In genomic region chr16:69423189-69423588, GRCh38 we compare ENCODE assay signal across 12 cellular contexts. TPM values are rescaled to one million over a fixed set of nuclear protein-coding genes. Genes with fewer than 3 reads are reported as not detected.
DNase-seq lines count a peak whose midpoint lies in the region; ATAC-seq and TF ChIP-seq lines count a peak whose summit lies in the region.
"Had no signal": no experiment of that assay in that cellular context is flagged by ENCODE, and none has a peak within 500 bp of the region (broad histone marks: within the 10 kb centered on the region; RNA-seq: fewer than 3 reads in every experiment).

No MANE protein-coding gene starts in this region.

- peaks cover 24% of the 10 kb centered on the region for H3K4me1 Mint-ChIP-seq in activated T-cell treated with anti-CD3 and anti-CD28 coated beads, Interleukin-2, amount 50 U/mL, for 4 hours (ENCODE audit: low read depth)
- H3K4me1 Mint-ChIP-seq in IgD-negative memory B cell (peaks cover 7 to 18% (median 14%) of the 10 kb centered on the region in 3 donors), brain (peaks cover 40% of the 10 kb centered on the region), progenitor cell of endocrine pancreas (ENCODE audit: low read depth) (peaks cover 10% of the 10 kb centered on the region)

- H3K4me3 Mint-ChIP-seq in activated T-cell treated with anti-CD3 and anti-CD28 coated beads, Interleukin-2, amount 50 U/mL, for 4 hours = peak overlapping the region; percentile 67
- peak overlapping the region; percentile 6 to 80 (median 36) for H3K4me3 Mint-ChIP-seq in IgD-negative memory B cell
- H3K4me3 Mint-ChIP-seq in brain = peak overlapping the region; percentile 74 to 97 (median 90)
- H3K4me3 Mint-ChIP-seq in progenitor cell of endocrine pancreas (ENCODE audit: low read depth) = peak overlapping the region; percentile 7

- H3K27me3 Mint-ChIP-seq in activated T-cell treated with anti-CD3 and anti-CD28 coated beads, Interleukin-2, amount 50 U/mL, for 4 hours (ENCODE audit: low read depth) = no peaks in the 10 kb centered on the region
- no peaks in the 10 kb centered on the region for H3K27me3 Mint-ChIP-seq in IgD-negative memory B cell
- peaks cover 12% of the 10 kb centered on the region for H3K27me3 Mint-ChIP-seq in brain
- H3K27me3 Mint-ChIP-seq in progenitor cell of endocrine pancreas = no peaks in the 10 kb centered on the region

- no peaks in the 10 kb centered on the region for H3K9me3 Mint-ChIP-seq in activated T-cell treated with anti-CD3 and anti-CD28 coated beads, Interleukin-2, amount 50 U/mL, for 4 hours
- H3K9me3 Mint-ChIP-seq in IgD-negative memory B cell (no peaks in the 10 kb centered on the region), brain (peaks cover 0 to 6% (median 0%) of the 10 kb centered on the region in 5 experiments), progenitor cell of endocrine pancreas (ENCODE audit: low read depth) (no peaks in the 10 kb centered on the region)

- no peak for DNase-seq in activated T-cell treated with anti-CD3 and anti-CD28 coated beads, Interleukin-2, amount 50 U/mL, for 4 hours
- DNase-seq in activated T-cell treated with anti-CD3 and anti-CD28 coated beads, Interleukin-2, amount 50 U/mL, for 1 hour = no peak
- DNase-seq in progenitor cell of endocrine pancreas (ENCODE audit: low spot score, unreplicated experiment) (no peak), amygdala (lab: John Stamatoyannopoulos, UW) (no peak), dermis blood vessel endothelial cell (no peak)
- DNase-seq: activated CD4-positive, alpha-beta T cell treated with anti-CD3 and anti-CD28 coated beads, Interleukin-2, amount 50 U/mL, for 4 hours; GF-D8; mesendoderm; NCI-H1092 had no signal

- peaks cover 6% of the 10 kb centered on the region for H3K36me3 Mint-ChIP-seq in activated T-cell treated with anti-CD3 and anti-CD28 coated beads, Interleukin-2, amount 50 U/mL, for 4 hours (ENCODE audit: insufficient read depth)
- H3K36me3 Mint-ChIP-seq in IgD-negative memory B cell (peaks cover 2% of the 10 kb centered on the region), brain (peaks cover 22% of the 10 kb centered on the region), progenitor cell of endocrine pancreas (ENCODE audit: insufficient read depth) (peaks cover 12% of the 10 kb centered on the region)

- no peak for ATAC-seq in activated T-cell treated with anti-CD3 and anti-CD28 coated beads, Interleukin-2, amount 50 U/mL, for 4 hours
- ATAC-seq in GM18498 (IDR thresholded peaks at IDR 0.05; ENCODE audit: unreplicated experiment) = no peak

- TF ChIP-seq CTCF in brain (conservative IDR thresholded peaks at IDR 0.05) = no peak
- no peak for TF ChIP-seq CTCF in progenitor cell of endocrine pancreas (IDR thresholded peaks at IDR 0.05; ENCODE audit: unreplicated experiment)

- H3K27ac Mint-ChIP-seq in IgD-negative memory B cell (peak overlapping the region in 1 of 3 donors; percentile 74), brain (peak overlapping the region in 4 of 5 experiments; percentile 12 to 56 (median 44)), progenitor cell of endocrine pancreas (no peak overlapping the region)

RNA-seq across cellular contexts. Expression of gene CYB5B, which starts 1.2 kb away (rescaled TPM):
- total RNA-seq in activated T-cell treated with anti-CD3 and anti-CD28 coated beads, Interleukin-2, amount 50 U/mL, for 4 hours = 100 to 1,000 TPM; 112 to 124 (median 114) TPM
- polyA plus RNA-seq in IgD-negative memory B cell (98.9 TPM), brain (ENCODE audit: insufficient read depth, low read depth, low replicate concordance) (138 TPM)
- total RNA-seq in progenitor cell of endocrine pancreas (104 and 108 TPM in 2 replicates), dermis blood vessel endothelial cell (77.8 and 182 TPM in 2 replicates)

RNA-seq across cellular contexts. Expression of gene TERF2, which starts 37.4 kb away (rescaled TPM):
- 10 to 100 TPM; 46.5 to 53.4 (median 49.0) TPM for total RNA-seq in activated T-cell treated with anti-CD3 and anti-CD28 coated beads, Interleukin-2, amount 50 U/mL, for 4 hours
- polyA plus RNA-seq in IgD-negative memory B cell (50.7 TPM), brain (ENCODE audit: insufficient read depth, low read depth, low replicate concordance) (48.4 TPM)
- total RNA-seq in progenitor cell of endocrine pancreas (41.4 and 46.6 TPM in 2 replicates), dermis blood vessel endothelial cell (12.2 and 14.5 TPM in 2 replicates)

Comparison
In these comparisons a context has a peak if more than half of its experiments do, and no peak if none do; other contexts are left out.
1. H3K4me3 Mint-ChIP-seq: peak in every context shown above with its lines; median percentile 90 in brain; 67 in activated T-cell treated with anti-CD3 and anti-CD28 coated beads, Interleukin-2, amount 50 U/mL, for 4 hours; 36 in IgD-negative memory B cell; 7 in progenitor cell of endocrine pancreas.